In the genomic region with DNA sequence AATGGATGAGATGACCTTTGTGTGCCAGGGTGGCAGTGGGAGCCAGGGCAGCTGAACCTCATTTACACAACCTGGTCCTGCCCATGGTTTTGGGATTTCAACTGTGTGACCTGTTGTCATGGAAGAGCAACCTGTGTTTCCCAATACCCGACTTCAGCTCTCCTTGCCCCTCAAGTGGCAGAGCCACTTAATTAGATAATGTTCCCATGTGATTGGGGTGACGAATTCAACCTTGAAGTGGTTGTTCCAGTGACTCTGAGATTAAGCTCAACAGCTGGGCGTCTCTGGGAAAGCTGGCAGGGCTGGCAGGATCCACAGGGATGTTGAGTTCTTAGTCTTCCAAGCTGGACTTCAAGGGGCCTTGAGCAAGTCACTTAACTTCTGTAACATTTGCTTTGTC, we compare ENCODE assay signal across 22 cellular contexts.
"Had no signal": no experiment of that assay in that cellular context is flagged by ENCODE, and none has a peak within 500 bp of the region (broad histone marks: within the 10 kb centered on the region; RNA-seq: fewer than 3 reads in every experiment).

No MANE protein-coding gene starts in this region.

- DNase-seq: activated CD4-positive, alpha-beta T cell treated with anti-CD3 and anti-CD28 coated beads for 4 hours; activated CD8-positive, alpha-beta memory T cell treated with anti-CD3 and anti-CD28 coated beads, Interleukin-2, amount 50 U/mL, for 4 hours; activated CD8-positive, alpha-beta T cell treated with anti-CD3 and anti-CD28 coated beads, Interleukin-2, amount 10 ng/mL, durations not matched to agents 7 days and 5 days; activated gamma-delta T cell treated with Interleukin-2 at 50 U/mL for 16 hours; amygdala; body of pancreas; central memory CD4-positive, alpha-beta T cell; colonic mucosa; effector CD4-positive, alpha-beta T cell; foreskin fibroblast; glutamatergic neuron; immature natural killer cell; natural killer cell; occipital lobe; psoas muscle; spleen; stomach; T-helper 2 cell had no signal

- H3K9me3 ChIP-seq: body of pancreas, colonic mucosa, psoas muscle, spleen, stomach, thoracic aorta had no signal

- H3K27me3 ChIP-seq: body of pancreas, colonic mucosa, spleen, stomach had no signal

- ATAC-seq: activated CD8-positive, alpha-beta T cell treated with anti-CD3 and anti-CD28 coated beads, Interleukin-2, amount 10 ng/mL, durations not matched to agents 7 days and 5 days; body of pancreas; natural killer cell; psoas muscle; sciatic nerve; WTC11 had no signal

- H3K27ac Mint-ChIP-seq: activated CD8-positive, alpha-beta T cell treated with anti-CD3 and anti-CD28 coated beads, Interleukin-2, amount 10 ng/mL, durations not matched to agents 7 days and 5 days; activated naive CD8-positive, alpha-beta T cell; immature natural killer cell; natural killer cell; WTC11 had no signal

- H3K9me3 Mint-ChIP-seq: natural killer cell had no signal

- H3K4me1 Mint-ChIP-seq: immature natural killer cell, natural killer cell had no signal

- H3K36me3 Mint-ChIP-seq: activated naive CD8-positive, alpha-beta T cell; immature natural killer cell; natural killer cell had no signal

- H3K36me3 ChIP-seq: colonic mucosa, spleen, stomach, thoracic aorta had no signal

- H3K4me3 Mint-ChIP-seq: activated CD8-positive, alpha-beta T cell treated with anti-CD3 and anti-CD28 coated beads, Interleukin-2, amount 10 ng/mL, durations not matched to agents 7 days and 5 days; activated naive CD8-positive, alpha-beta T cell; immature natural killer cell; natural killer cell; WTC11 had no signal

- H3K4me1 ChIP-seq: body of pancreas, colonic mucosa, psoas muscle, spleen, stomach had no signal

- H3K27ac ChIP-seq: body of pancreas, colonic mucosa, psoas muscle, spleen, stomach, thoracic aorta had no signal

- H3K4me3 ChIP-seq: body of pancreas, colonic mucosa, psoas muscle, spleen, stomach, thoracic aorta had no signal
